In the genomic region with DNA sequence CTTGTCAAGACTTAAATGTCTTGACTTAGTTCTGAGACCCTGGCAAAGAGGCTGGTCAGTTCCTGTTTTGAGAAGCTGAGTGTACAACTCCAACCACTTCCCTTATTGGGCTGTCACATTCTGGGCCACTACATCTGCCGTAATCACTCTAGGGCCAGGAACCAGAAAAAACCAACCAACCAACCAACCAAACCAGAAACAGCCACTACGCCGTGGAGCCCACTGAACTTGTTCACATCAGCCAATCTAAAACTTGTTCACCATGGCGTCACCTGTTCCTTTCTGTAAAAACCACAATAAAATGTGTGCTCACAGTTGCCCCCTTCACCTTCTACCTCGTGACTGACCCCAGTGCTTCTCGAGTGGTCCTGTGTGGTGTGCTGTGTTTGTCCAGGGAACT, we compare ENCODE assay signal across 8 cellular contexts.
DNase-seq lines count a peak whose midpoint lies in the region; ATAC-seq and TF ChIP-seq lines count a peak whose summit lies in the region.

No MANE protein-coding gene starts in this region.

- no peak overlapping the region for H3K4me3 Mint-ChIP-seq in central memory CD8-positive, alpha-beta T cell
- no peak overlapping the region for H3K4me3 Mint-ChIP-seq in endodermal cell

- H3K27ac Mint-ChIP-seq in central memory CD8-positive, alpha-beta T cell (ENCODE audit: low read depth) = peak overlapping the region; percentile 70
- H3K27ac Mint-ChIP-seq in endodermal cell = no peak overlapping the region

- H3K4me3 ChIP-seq in endodermal cell (ENCODE audit: low read length) = no peak overlapping the region

- ATAC-seq in GM19372 (IDR thresholded peaks at IDR 0.05; ENCODE audit: low read depth, unreplicated experiment) (peak; percentile 74), HG03196 (IDR thresholded peaks at IDR 0.05; ENCODE audit: unreplicated experiment) (peak; percentile 78)
- ATAC-seq in central memory CD8-positive, alpha-beta T cell (replicated peaks; ENCODE audit: extremely low read depth, poor library complexity, severe bottlenecking) = peak; percentile 69

- H3K27ac ChIP-seq in endodermal cell (ENCODE audit: low read depth, low read length) = no peak overlapping the region

- H3K9ac ChIP-seq in endodermal cell (ENCODE audit: extremely low read depth, low read length, poor library complexity, severe bottlenecking) = no peak overlapping the region

- peaks cover 52% of the 10 kb centered on the region for H3K4me1 Mint-ChIP-seq in central memory CD8-positive, alpha-beta T cell
- H3K4me1 Mint-ChIP-seq in endodermal cell = no peaks in the 10 kb centered on the region

- no peaks in the 10 kb centered on the region for H3K27me3 ChIP-seq in endodermal cell (ENCODE audit: control insufficient read depth, insufficient read depth, low read length, poor library complexity, severe bottlenecking)

- no peaks in the 10 kb centered on the region for H3K27me3 Mint-ChIP-seq in central memory CD8-positive, alpha-beta T cell
- no peaks in the 10 kb centered on the region for H3K27me3 Mint-ChIP-seq in endodermal cell (ENCODE audit: insufficient read depth)

- H3K4me1 ChIP-seq in endodermal cell (ENCODE audit: control insufficient read depth, insufficient read depth, low read length) = no peaks in the 10 kb centered on the region

- no peaks in the 10 kb centered on the region for H3K9me3 Mint-ChIP-seq in central memory CD8-positive, alpha-beta T cell
- no peaks in the 10 kb centered on the region for H3K9me3 Mint-ChIP-seq in endodermal cell

- no peak for TF ChIP-seq CTCF in endodermal cell (conservative IDR thresholded peaks at IDR 0.05)

- 94 to 95% methylated on average over 3 to 6 of the region's 6 CpGs for WGBS in endodermal cell (ENCODE audit: insufficient coverage in 1 of 2, insufficient read length in 1 of 2), 2 experiments

- H3K36me3 ChIP-seq in endodermal cell (ENCODE audit: control insufficient read depth, insufficient read depth, low read length) = no peaks in the 10 kb centered on the region

- H3K9me3 ChIP-seq in endodermal cell (ENCODE audit: control insufficient read depth, low read length) = no peaks in the 10 kb centered on the region

- DNase-seq in AML-193 (lab: John Stamatoyannopoulos, UW) (peak; percentile 85 to 89), NCI-H526 treated with DMSO at 0.1 percent for 48 hours (lab: John Stamatoyannopoulos, UW) (no peak), SW480 (ENCODE audit: low spot score) (no peak), endodermal cell (no peak), NCI-H1417 treated with DMSO at 0.1 percent for 48 hours (lab: John Stamatoyannopoulos, UW) (no peak)
- peak in 1 of 2 donors; percentile 11 for DNase-seq in central memory CD8-positive, alpha-beta T cell (ENCODE audit: low spot score in 2 of 2)

- no peaks in the 10 kb centered on the region for H3K36me3 Mint-ChIP-seq in central memory CD8-positive, alpha-beta T cell (ENCODE audit: insufficient read depth)
- no peaks in the 10 kb centered on the region for H3K36me3 Mint-ChIP-seq in endodermal cell (ENCODE audit: low read depth)

Comparison
In these comparisons a context has a peak if more than half of its experiments do, and no peak if none do; other contexts are left out.
1. DNase-seq: peak in AML-193 (2 of 2); none in NCI-H526 treated with DMSO at 0.1 percent for 48 hours (single experiment), SW480 (single experiment), endodermal cell (single experiment) and NCI-H1417 treated with DMSO at 0.1 percent for 48 hours (single experiment).
2. Peak in every context shown above with its lines, with median percentiles within 50 percentile points of each other: ATAC-seq.